Comparison of ENCODE assay signal across 20 cellular contexts in genomic region chr4:147381749-147382148, GRCh38.
"Had no signal": no experiment of that assay in that cellular context is flagged by ENCODE, and none has a peak within 500 bp of the region (broad histone marks: within the 10 kb centered on the region; RNA-seq: fewer than 3 reads in every experiment).

No MANE protein-coding gene starts in this region.

- FAIRE-seq: colon had no signal

- H3K4me3 ChIP-seq: esophagus squamous epithelium, heart left ventricle, ovary, right atrium auricular region, sigmoid colon, skin epidermis, testis, tibial nerve had no signal

- H3K4me1 ChIP-seq: esophagus squamous epithelium, heart left ventricle, right atrium auricular region, sigmoid colon, testis, tibial nerve had no signal

- H3K27ac ChIP-seq: esophagus squamous epithelium, heart left ventricle, ovary, right atrium auricular region, sigmoid colon, skin epidermis, testis, tibial nerve had no signal

- H3K36me3 ChIP-seq: esophagus squamous epithelium, heart left ventricle, ovary, right atrium auricular region, sigmoid colon, tibial nerve had no signal

- DNase-seq: effector memory CD8-positive, alpha-beta T cell; esophagus squamous epithelium; foreskin fibroblast; heart left ventricle; hippocampal formation; mammary epithelial cell; natural killer cell; nucleus accumbens; ovary; sigmoid colon; stimulated activated CD4-positive, alpha-beta T cell treated with anti-CD3 and anti-CD28 coated beads, Interleukin-2, amount 100 ng/mL, for 24 hours; stimulated activated CD4-positive, alpha-beta T cell treated with anti-CD3 and anti-CD28 coated beads, Interleukin-4, amount 100 ng/mL, for 4 hours; stimulated activated naive B cell treated with anti-CD40 and anti-IgM and Interleukin-4, amounts not matched to agents 10 μg/mL and 1 μg/mL and 100 μg/mL, for 72 hours; stimulated activated naive CD8-positive, alpha-beta T cell treated with anti-CD3 and anti-CD28 coated beads, Interleukin-15, amount 100 ng/mL, for 72 hours; testis had no signal

- H3K27me3 ChIP-seq: esophagus squamous epithelium, heart left ventricle, right atrium auricular region, sigmoid colon, testis, tibial nerve had no signal

- ATAC-seq: effector memory CD8-positive, alpha-beta T cell; heart left ventricle; left lobe of liver; natural killer cell; stimulated activated naive B cell treated with anti-CD40 and anti-IgM and Interleukin-4, amounts not matched to agents 10 μg/mL and 1 μg/mL and 100 μg/mL, for 72 hours; stimulated activated naive CD8-positive, alpha-beta T cell treated with anti-CD3 and anti-CD28 coated beads, Interleukin-15, amount 100 ng/mL, for 72 hours had no signal

- H3K9me3 ChIP-seq: esophagus squamous epithelium, ovary, right atrium auricular region, sigmoid colon, testis had no signal
